ENCODE assay signal across 33 cellular contexts in the genomic region with DNA sequence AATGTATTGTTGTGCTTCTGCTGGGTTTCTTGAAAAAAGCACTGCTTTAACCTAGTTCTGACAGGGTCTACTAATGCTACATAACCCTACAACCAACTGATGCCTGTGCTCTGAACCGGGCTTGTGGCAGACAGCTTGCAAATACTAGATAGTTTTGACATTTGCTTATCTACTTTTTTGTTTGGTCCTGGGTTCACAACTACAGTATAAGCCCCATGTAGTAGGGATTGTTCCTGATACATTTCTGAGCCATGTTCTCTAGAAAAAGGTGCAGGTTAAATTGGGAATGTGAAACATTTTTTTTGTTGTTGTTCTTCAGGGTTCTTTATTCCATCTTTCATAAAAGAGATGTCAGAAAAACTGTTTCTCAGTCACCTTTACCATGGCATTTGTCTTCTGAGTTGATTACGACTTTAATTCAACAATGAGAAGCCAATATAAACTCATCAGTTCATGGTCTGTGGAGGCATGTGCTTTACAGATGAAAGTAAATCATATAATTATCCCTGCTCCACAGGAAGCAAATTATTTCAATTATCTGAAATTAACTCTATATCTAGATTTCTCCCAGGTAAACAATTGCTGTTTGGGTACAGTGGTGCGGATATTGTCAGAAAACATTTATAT. TPM values are rescaled to one million over a fixed set of nuclear protein-coding genes. Genes with fewer than 3 reads are reported as not detected.
"Had no signal": no experiment of that assay in that cellular context is flagged by ENCODE, and none has a peak within 500 bp of the region (broad histone marks: within the 10 kb centered on the region; RNA-seq: fewer than 3 reads in every experiment).

No MANE protein-coding gene starts in this region.

- H3K27me3 Mint-ChIP-seq: T-cell had no signal

- H3K36me3 Mint-ChIP-seq: T-cell had no signal

- H3K9me3 ChIP-seq: MG63, SJSA1 had no signal

- H3K4me1 Mint-ChIP-seq: T-cell had no signal

- H3K4me1 ChIP-seq: SJSA1 had no signal

- H3K27ac Mint-ChIP-seq: T-cell had no signal

- DNase-seq: Kasumi-1, KG1, MG63, NCI-H1048, NCI-H1092 treated with DMSO at 0.1 percent for 48 hours, NCI-H1105 treated with DMSO at 0.1 percent for 48 hours, NCI-H1436, NCI-H146, NCI-H1694, NCI-H187, NCI-H1930, NCI-H2029 treated with DMSO at 0.1 percent for 48 hours, NCI-H2081 treated with DMSO at 0.1 percent for 48 hours, NCI-H2107, NCI-H2171, NCI-H226, NCI-H510A, NCI-H524, NCI-H526, NCI-H774, PC-9, SHP77, SIG-M5, T-cell had no signal

- H3K4me3 ChIP-seq: K562, MG63, PC-9, SJSA1 had no signal

- H3K4me2 ChIP-seq: PC-9 had no signal

- H3K4me3 Mint-ChIP-seq: T-cell had no signal

- ATAC-seq: K562, Panc1, Right ventricle myocardium inferior, T-cell had no signal

- H3K36me3 ChIP-seq: MG63, SJSA1 had no signal

- H2AFZ ChIP-seq: PC-9 had no signal

- H3K27ac ChIP-seq: PC-9, RWPE1, SJSA1 had no signal

RNA-seq across cellular contexts. Expression of a gene that starts 22.0 kb away (rescaled TPM):
- total RNA-seq: M059J; OCI-LY7; PC-9; Right ventricle myocardium inferior; RPMI7951; SJSA1; T-cell; T-helper 1 cell treated with Interleukin-12 subunit alpha and Interleukin-12 subunit beta and Interleukin-4 antibody, amounts not matched to agents 30 ng/mL and 1 ng/mL, for 36 hours had no signal
- polyA plus RNA-seq: K562 had no signal
